1 cellular context compared by ENCODE assay signal in the genomic region with DNA sequence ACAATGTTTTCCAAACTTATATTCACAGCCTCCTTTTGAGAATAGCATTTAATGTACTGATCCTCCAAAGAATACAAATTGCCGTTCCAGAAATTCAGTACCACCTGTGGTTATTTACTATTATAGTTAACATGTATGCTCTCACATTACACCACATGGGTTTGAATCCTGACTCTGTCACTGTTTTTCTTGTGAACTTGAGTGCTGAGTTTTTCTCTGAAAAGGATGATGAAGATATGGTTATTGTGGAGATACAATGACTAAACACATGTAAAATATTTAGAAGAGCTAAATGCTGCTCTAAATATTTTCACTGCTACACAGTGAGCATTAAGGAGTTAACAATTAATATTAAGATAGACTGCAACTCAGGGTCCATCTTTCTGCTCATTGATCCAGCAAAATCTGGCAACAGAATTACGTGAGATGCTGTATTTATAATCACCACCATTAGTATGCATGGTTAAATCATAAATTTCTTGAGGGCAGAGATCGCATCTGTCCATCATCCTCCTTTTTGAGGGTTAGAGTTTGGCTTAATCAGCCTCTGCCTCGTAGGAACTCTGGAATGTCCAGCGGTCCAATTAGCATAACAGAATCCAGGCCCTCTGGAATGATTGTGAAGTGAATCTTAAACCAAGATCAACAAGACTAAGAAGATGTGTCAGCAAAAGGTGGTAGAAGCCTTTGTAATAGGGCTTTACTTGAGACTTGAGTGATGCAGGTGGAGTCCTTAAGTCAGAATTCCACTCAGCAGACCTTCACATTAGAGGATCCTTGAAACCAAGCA.
TF ChIP-seq lines count a peak whose summit lies in the region.

No MANE protein-coding gene starts in this region.

TF ChIP-seq in SK-N-SH, 30 proteins besides CTCF, POLR2A, EP300 and RAD21 (continued from another document):
- no peak for TF ChIP-seq FOXM1 (IDR thresholded peaks at IDR 0.05; ENCODE audit: low read depth)
- TF ChIP-seq, protein P1, sequence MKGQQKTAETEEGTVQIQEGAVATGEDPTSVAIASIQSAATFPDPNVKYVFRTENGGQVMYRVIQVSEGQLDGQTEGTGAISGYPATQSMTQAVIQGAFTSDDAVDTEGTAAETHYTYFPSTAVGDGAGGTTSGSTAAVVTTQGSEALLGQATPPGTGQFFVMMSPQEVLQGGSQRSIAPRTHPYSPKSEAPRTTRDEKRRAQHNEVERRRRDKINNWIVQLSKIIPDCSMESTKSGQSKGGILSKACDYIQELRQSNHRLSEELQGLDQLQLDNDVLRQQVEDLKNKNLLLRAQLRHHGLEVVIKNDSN (IDR thresholded peaks at IDR 0.05; ENCODE audit: borderline replicate concordance, low read depth), result no peak
- no peak for TF ChIP-seq EZH2phosphoT487 (IDR thresholded peaks at IDR 0.05; ENCODE audit: borderline replicate concordance, low read depth)
- no peak for TF ChIP-seq MXI1 (IDR thresholded peaks at IDR 0.05; ENCODE audit: low read depth, low read length)
- TF ChIP-seq GABPA (IDR thresholded peaks at IDR 0.05; ENCODE audit: low read depth), result no peak
- TF ChIP-seq CHD2 (IDR thresholded peaks at IDR 0.05; ENCODE audit: low read length, partially characterized antibody), result no peak
- TF ChIP-seq, protein P2, sequence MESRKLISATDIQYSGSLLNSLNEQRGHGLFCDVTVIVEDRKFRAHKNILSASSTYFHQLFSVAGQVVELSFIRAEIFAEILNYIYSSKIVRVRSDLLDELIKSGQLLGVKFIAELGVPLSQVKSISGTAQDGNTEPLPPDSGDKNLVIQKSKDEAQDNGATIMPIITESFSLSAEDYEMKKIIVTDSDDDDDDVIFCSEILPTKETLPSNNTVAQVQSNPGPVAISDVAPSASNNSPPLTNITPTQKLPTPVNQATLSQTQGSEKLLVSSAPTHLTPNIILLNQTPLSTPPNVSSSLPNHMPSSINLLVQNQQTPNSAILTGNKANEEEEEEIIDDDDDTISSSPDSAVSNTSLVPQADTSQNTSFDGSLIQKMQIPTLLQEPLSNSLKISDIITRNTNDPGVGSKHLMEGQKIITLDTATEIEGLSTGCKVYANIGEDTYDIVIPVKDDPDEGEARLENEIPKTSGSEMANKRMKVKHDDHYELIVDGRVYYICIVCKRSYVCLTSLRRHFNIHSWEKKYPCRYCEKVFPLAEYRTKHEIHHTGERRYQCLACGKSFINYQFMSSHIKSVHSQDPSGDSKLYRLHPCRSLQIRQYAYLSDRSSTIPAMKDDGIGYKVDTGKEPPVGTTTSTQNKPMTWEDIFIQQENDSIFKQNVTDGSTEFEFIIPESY (IDR thresholded peaks at IDR 0.05; ENCODE audit: borderline replicate concordance, low read depth), result no peak
- TF ChIP-seq POLR2AphosphoS5 (IDR thresholded peaks at IDR 0.05; ENCODE audit: low read depth, low read length), result no peak
